4 cellular contexts compared by ENCODE assay signal in the genomic region with DNA sequence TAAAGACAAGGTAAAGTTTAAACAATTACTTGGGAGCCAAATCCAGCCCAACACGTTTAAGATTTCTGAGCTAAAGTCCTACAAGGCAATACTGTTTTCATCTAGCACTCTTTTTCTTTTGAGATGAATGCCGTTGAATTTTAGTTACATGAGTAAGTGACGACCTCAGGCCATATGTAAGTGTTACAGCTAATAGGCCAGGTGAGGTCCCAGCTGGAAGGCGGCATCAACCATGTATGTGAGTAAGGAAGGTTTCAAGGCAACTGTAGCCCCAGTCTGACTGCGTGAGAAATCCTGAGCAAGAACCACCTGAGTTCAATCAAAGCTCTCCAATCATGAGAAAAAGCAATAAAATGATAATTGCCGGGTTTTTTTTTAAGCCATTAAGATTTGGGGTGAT.
"Had no signal": no experiment of that assay in that cellular context is flagged by ENCODE, and none has a peak within 500 bp of the region (broad histone marks: within the 10 kb centered on the region; RNA-seq: fewer than 3 reads in every experiment).

No MANE protein-coding gene starts in this region.

- H2AFZ ChIP-seq: GM23338 had no signal

- H3K4me3 ChIP-seq: GM23338 had no signal

- H3K4me2 ChIP-seq: GM23338 had no signal

- DNase-seq: H9, HCEC 1CT, IMR-90 had no signal

- ATAC-seq: GM23338 had no signal
